Comparison of ENCODE assay signal across 15 cellular contexts in the genomic region with DNA sequence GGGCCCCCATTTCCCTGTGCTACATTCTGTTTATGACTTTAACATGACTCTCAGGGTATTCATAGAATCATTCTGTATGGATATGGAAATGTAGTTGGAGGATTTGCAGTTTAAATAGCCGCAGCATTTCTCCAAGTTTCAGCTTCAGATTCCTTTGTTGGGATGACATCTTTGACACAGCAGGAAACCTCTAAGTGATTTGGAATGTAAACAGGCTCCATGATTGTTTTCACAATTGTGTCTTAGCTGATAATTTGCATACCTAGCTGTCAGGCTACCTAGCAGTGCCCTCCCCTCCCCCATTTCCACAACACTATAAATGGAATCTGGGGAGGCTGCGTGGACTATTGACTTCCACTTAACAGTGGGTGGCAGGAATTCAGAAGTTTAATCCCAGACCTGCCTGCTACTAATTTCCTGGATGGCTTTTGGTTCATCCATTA.
DNase-seq lines count a peak whose midpoint lies in the region; ATAC-seq and TF ChIP-seq lines count a peak whose summit lies in the region.
"Had no signal": no experiment of that assay in that cellular context is flagged by ENCODE, and none has a peak within 500 bp of the region (broad histone marks: within the 10 kb centered on the region; RNA-seq: fewer than 3 reads in every experiment).

No MANE protein-coding gene starts in this region.

- in situ Hi-C loops in GM23248 (cut with MboI): no loop called here
- in situ Hi-C loops in astrocyte of the cerebellum (cut with HindIII; ENCODE audit: low sequenced_read_pairs): no loop called here

- peak overlapping the region; percentile 12 for H2AFZ ChIP-seq in ACC112 (ENCODE audit: low read length, unreplicated experiment)
- H2AFZ ChIP-seq in GM23248: no peak overlapping the region
- H2AFZ ChIP-seq: parathyroid adenoma had no signal

- H3K27me3 ChIP-seq in ACC112 (ENCODE audit: insufficient read depth, low read length) (no peaks in the 10 kb centered on the region), GM23248 (replicated peaks; ENCODE audit: insufficient read depth) (no peaks in the 10 kb centered on the region)

- no peaks in the 10 kb centered on the region for H3K9me2 ChIP-seq in GM23248 (ENCODE audit: insufficient read depth)

- no peaks in the 10 kb centered on the region for H4K20me1 ChIP-seq in GM23248 (ENCODE audit: insufficient read depth)

- H3K36me3 ChIP-seq in ACC112 (ENCODE audit: insufficient read depth, low read length) (no peaks in the 10 kb centered on the region), GM23248 (ENCODE audit: low read depth) (no peaks in the 10 kb centered on the region)

- DNase-seq in GM23248: peak; percentile 39
- peak; percentile 50 for DNase-seq in astrocyte of the cerebellum (ENCODE audit: low read depth)
- peak; percentile 54 for DNase-seq in iPS-NIHi11 (ENCODE audit: low spot score)
- no peak for DNase-seq in HEK293T (ENCODE audit: extremely low spot score)
- DNase-seq in cerebellar cortex (ENCODE audit: low spot score): no peak
- DNase-seq: activated CD4-positive, CD25-positive, alpha-beta regulatory T cell treated with anti-CD3 and anti-CD28 coated beads, Interleukin-2, amount 50 U/mL, for 72 hours; activated naive CD8-positive, alpha-beta T cell treated with anti-CD3 and anti-CD28 coated beads, Interleukin-2, amount 10 ng/mL, durations not matched to agents 7 days and 5 days; cortex of kidney; DMS53; NCI-H1105 treated with DMSO at 0.1 percent for 48 hours; NCI-H446 had no signal

- no peak overlapping the region for H3K9ac ChIP-seq in GM23248
- H3K9ac ChIP-seq: parathyroid adenoma had no signal

- H3K4me1 ChIP-seq in ACC112 (ENCODE audit: control insufficient read depth, insufficient read depth, low read length, unreplicated experiment) (no peaks in the 10 kb centered on the region), GM23248 (ENCODE audit: insufficient read depth) (peaks cover 15% of the 10 kb centered on the region)
- H3K4me1 ChIP-seq: parathyroid adenoma had no signal

- no peak overlapping the region for H3K4me3 ChIP-seq in ACC112 (ENCODE audit: low read depth, low read length)
- no peak overlapping the region for H3K4me3 ChIP-seq in GM23248
- no peak overlapping the region for H3K4me3 ChIP-seq in astrocyte of the cerebellum (ENCODE audit: low read depth, low read length)

- H3F3A ChIP-seq in GM23248 (ENCODE audit: insufficient read depth): no peaks in the 10 kb centered on the region

- H3K27ac ChIP-seq in ACC112 (ENCODE audit: low read depth, low read length) (no peak overlapping the region), GM23248 (no peak overlapping the region)
- H3K27ac ChIP-seq: parathyroid adenoma had no signal

- ATAC-seq in GM18909 (IDR thresholded peaks at IDR 0.05; ENCODE audit: poor library complexity, unreplicated experiment) (no peak), GM18861 (IDR thresholded peaks at IDR 0.05; ENCODE audit: unreplicated experiment) (no peak)

- WGBS in GM23248 (ENCODE audit: low coverage in 1 of 2, low lambda C conversion rate in 2 of 2, missing lambda C conversion rate in 2 of 2), 2 experiments: 61 to 69% methylated on average over 2 of the region's 2 CpGs

- no peaks in the 10 kb centered on the region for H3K79me2 ChIP-seq in ACC112 (ENCODE audit: control insufficient read depth, insufficient read depth, low read length, unreplicated experiment)
- H3K79me2 ChIP-seq in GM23248 (ENCODE audit: insufficient read depth): no peaks in the 10 kb centered on the region
- H3K79me2 ChIP-seq: parathyroid adenoma had no signal

- peak overlapping the region; percentile 7 for H3K4me2 ChIP-seq in GM23248 (ENCODE audit: unreplicated experiment)

- no peaks in the 10 kb centered on the region for H3K9me3 ChIP-seq in GM23248 (ENCODE audit: low read depth)

- CTCF ChIA-PET in HEK293T (lab: Yijun Ruan, JAX): no interaction called here

- no peak for TF ChIP-seq CTCF in astrocyte of the cerebellum (IDR thresholded peaks at IDR 0.05; ENCODE audit: low read depth, low read length, missing control alignments)

- POLR2A ChIA-PET in HEK293T (lab: Yijun Ruan, JAX): no interaction called here

TF ChIP-seq in HEK293T, 16 proteins besides CTCF, POLR2A, EP300 and RAD21:
- TF ChIP-seq TARDBP (IDR thresholded peaks at IDR 0.05) (no peak), ELF4 (IDR thresholded peaks at IDR 0.05) (no peak), ZNF384 (IDR thresholded peaks at IDR 0.05) (no peak), FOXM1 (IDR thresholded peaks at IDR 0.05; ENCODE audit: borderline replicate concordance) (no peak), SUZ12 (IDR thresholded peaks at IDR 0.05) (no peak), CTBP1 (IDR thresholded peaks at IDR 0.05; ENCODE audit: borderline replicate concordance) (no peak), PKNOX1 (IDR thresholded peaks at IDR 0.05) (no peak), HDGF (IDR thresholded peaks at IDR 0.05; ENCODE audit: borderline replicate concordance) (no peak)

Comparison
In these comparisons a context has a peak if more than half of its experiments do, and no peak if none do; other contexts are left out.
1. DNase-seq: peak in GM23248 (single experiment), astrocyte of the cerebellum (single experiment) and iPS-NIHi11 (single experiment); none in HEK293T (single experiment) and cerebellar cortex (single experiment).